ENCODE assay signal across 8 cellular contexts in genomic region chr15:99123706-99124451, GRCh38. TPM values are rescaled to one million over a fixed set of nuclear protein-coding genes. Genes with fewer than 3 reads are reported as not detected.
DNase-seq lines count a peak whose midpoint lies in the region; ATAC-seq and TF ChIP-seq lines count a peak whose summit lies in the region.

No MANE protein-coding gene starts in this region.

- H3K4me3 ChIP-seq in DND-41 (ENCODE audit: low read depth in 1 of 2, low read length in 2 of 2): no peak overlapping the region
- peak overlapping the region in 11 of 12 donors; percentile 4 to 51 (median 32) for H3K4me3 ChIP-seq in heart left ventricle
- H3K4me3 ChIP-seq in prostate gland: no peak overlapping the region

- H4K20me1 ChIP-seq in DND-41 (ENCODE audit: insufficient read depth, low read length): no peaks in the 10 kb centered on the region

- ATAC-seq in DND-41 (ENCODE audit: insufficient read depth, low read depth): 0 out of 3 replicates have a peak, but pooled peaks have one; percentile 31
- ATAC-seq in heart left ventricle: peak; percentile 86 to 89 (median 88)
- no peak for ATAC-seq in HG02571 (IDR thresholded peaks at IDR 0.05; ENCODE audit: unreplicated experiment)
- no peak for ATAC-seq in GM18870 (IDR thresholded peaks at IDR 0.05; ENCODE audit: unreplicated experiment)

- no peak overlapping the region for H2AFZ ChIP-seq in DND-41 (ENCODE audit: low read depth, low read length)

- TF ChIP-seq POLR2A in heart left ventricle (IDR thresholded peaks at IDR 0.05): peak in 1 of 2 donors; percentile 31
- TF ChIP-seq POLR2A in prostate gland (IDR thresholded peaks at IDR 0.05): no peak

- H3K27me3 ChIP-seq in DND-41 (ENCODE audit: insufficient read depth, low read length, poor library complexity) (no peaks in the 10 kb centered on the region), heart left ventricle (no peaks in the 10 kb centered on the region), prostate gland (replicated peaks; ENCODE audit: insufficient read depth) (no peaks in the 10 kb centered on the region)

- H3K27ac ChIP-seq in DND-41 (ENCODE audit: low read length) (no peak overlapping the region), heart left ventricle (peak overlapping the region; percentile 89 to 99 (median 92)), prostate gland (peak overlapping the region; percentile 69 to 77)

- WGBS in heart left ventricle, 4 donors: 7 to 13% (median 10%) methylated on average over 21 of the region's 21 CpGs
- WGBS in prostate gland: 19% methylated on average over 21 of the region's 21 CpGs

- no peaks in the 10 kb centered on the region for H3K79me2 ChIP-seq in DND-41 (ENCODE audit: insufficient read depth, low read length)

- DNase-seq in DND-41 (no peak), NCI-H146 (lab: John Stamatoyannopoulos, UW) (peak; percentile 92), amygdala (lab: John Stamatoyannopoulos, UW) (peak; percentile 35 to 96 (median 77)), heart left ventricle (peak; percentile 76 to 91 (median 89)), prostate gland (ENCODE audit: low spot score) (peak; percentile 46), NCI-H1436 treated with DMSO at 0.1 percent for 48 hours (lab: John Stamatoyannopoulos, UW) (no peak)

- H3K36me3 ChIP-seq in DND-41 (ENCODE audit: insufficient read depth, low read length) (no peaks in the 10 kb centered on the region), heart left ventricle (peaks cover 0 to 40% (median 10%) of the 10 kb centered on the region in 9 donors), prostate gland (peaks cover 0 to 3% of the 10 kb centered on the region in 2 donors)

- no peaks in the 10 kb centered on the region for H3K4me1 ChIP-seq in DND-41 (ENCODE audit: insufficient read depth, low read length)
- peaks cover 0 to 75% (median 42%) of the 10 kb centered on the region in 12 donors for H3K4me1 ChIP-seq in heart left ventricle
- peaks cover 7% of the 10 kb centered on the region for H3K4me1 ChIP-seq in prostate gland (replicated peaks)

- H3K9ac ChIP-seq in DND-41 (ENCODE audit: low read depth, low read length): no peak overlapping the region

- TF ChIP-seq CTCF in DND-41 (IDR thresholded peaks at IDR 0.05; ENCODE audit: borderline replicate concordance, extremely low read depth, low read length, poor library complexity, severe bottlenecking): no peak
- no peak for TF ChIP-seq CTCF in heart left ventricle (IDR thresholded peaks at IDR 0.05)
- TF ChIP-seq CTCF in prostate gland (IDR thresholded peaks at IDR 0.05): no peak

- intact Hi-C loops in heart left ventricle (cut with DNase I) (no loop called here), prostate gland (cut with DNase I) (loop anchor here (5.0 kb wide), 2 partner anchors 48 to 88 kb away; no protein-coding TSS in a partner anchor)

- no peaks in the 10 kb centered on the region for H3K9me3 ChIP-seq in DND-41 (ENCODE audit: insufficient read depth, low read length, severe bottlenecking)
- H3K9me3 ChIP-seq in heart left ventricle: no peaks in the 10 kb centered on the region
- H3K9me3 ChIP-seq in prostate gland: no peaks in the 10 kb centered on the region

- no peak overlapping the region for H3K4me2 ChIP-seq in DND-41 (ENCODE audit: insufficient read depth, low read length)

RNA-seq across cellular contexts. Expression of gene SYNM, which starts 19.0 kb away (rescaled TPM):
- total RNA-seq in heart left ventricle (100 to 1,000 TPM; 197 to 455 (median 311) TPM), prostate gland (100 to 1,000 TPM; 181 to 185 TPM)
- 100 to 1,000 TPM; 113 to 154 TPM for polyA plus RNA-seq in heart left ventricle

Comparison
In these comparisons a context has a peak if more than half of its experiments do, and no peak if none do; other contexts are left out.
1. ATAC-seq: peak in DND-41 (single experiment) and heart left ventricle (4 of 4); none in HG02571 (single experiment) and GM18870 (single experiment).
2. DNase-seq: peak in NCI-H146 (single experiment), amygdala (56 of 56), heart left ventricle (5 of 5) and prostate gland (single experiment); none in DND-41 (single experiment) and NCI-H1436 treated with DMSO at 0.1 percent for 48 hours (single experiment).
3. H3K4me3 ChIP-seq: peak in heart left ventricle (11 of 12); none in DND-41 (0 of 2) and prostate gland (0 of 2).